Comparison of ENCODE assay signal across 18 cellular contexts in genomic region chr4:146256328-146256727, GRCh38. TPM values are rescaled to one million over a fixed set of nuclear protein-coding genes. Genes with fewer than 3 reads are reported as not detected.
DNase-seq lines count a peak whose midpoint lies in the region; ATAC-seq, FAIRE-seq and TF ChIP-seq lines count a peak whose summit lies in the region.
"Had no signal": no experiment of that assay in that cellular context is flagged by ENCODE, and none has a peak within 500 bp of the region (broad histone marks: within the 10 kb centered on the region; RNA-seq: fewer than 3 reads in every experiment).

No MANE protein-coding gene starts in this region.

- H3K79me2 ChIP-seq in astrocyte (ENCODE audit: insufficient read depth, low read length): no peaks in the 10 kb centered on the region

- no peaks in the 10 kb centered on the region for H4K20me1 ChIP-seq in astrocyte (ENCODE audit: insufficient read depth, low read length)

- H3K36me3 ChIP-seq in astrocyte (ENCODE audit: insufficient read depth, low read length): no peaks in the 10 kb centered on the region
- H3K36me3 ChIP-seq in mucosa of descending colon (ENCODE audit: low read depth): no peaks in the 10 kb centered on the region
- no peaks in the 10 kb centered on the region for H3K36me3 ChIP-seq in neuronal stem cell (replicated peaks in 1 of 2; ENCODE audit: control insufficient read depth in 2 of 2, insufficient read depth in 2 of 2, low read length in 2 of 2)

- no peak overlapping the region for H3K4me3 Mint-ChIP-seq in astrocyte (ENCODE audit: unreplicated experiment)

- DNase-seq in NCI-H748 (lab: John Stamatoyannopoulos, UW; ENCODE audit: unreplicated experiment) (peak; percentile 3), NCI-H748 treated with DMSO at 0.1 percent for 48 hours (lab: John Stamatoyannopoulos, UW) (no peak), astrocyte (ENCODE audit: low read depth) (no peak), mucosa of descending colon (no peak), neuronal stem cell (ENCODE audit: low spot score) (no peak), foreskin keratinocyte (no peak), urothelium cell line (ENCODE audit: low spot score) (no peak)
- no peak for DNase-seq in activated naive CD4-positive, alpha-beta T cell (lab: John Stamatoyannopoulos, UW)
- DNase-seq: H7; Kasumi-1; NCI-H2029; NCI-H510A treated with DMSO at 0.1 percent for 48 hours; NK-92 treated with Interleukin-12 subunit alpha and Interleukin-12 subunit beta, amount 100 ng/mL, for 24 hours; OCI-M1 had no signal

- H3K79me1 ChIP-seq in neuronal stem cell (ENCODE audit: low read depth, low read length): no peaks in the 10 kb centered on the region

- no CpG with 5 or more reads among the region's 1 CpG for WGBS in neuronal stem cell (ENCODE audit: extremely low coverage in 2 of 2, insufficient read length in 2 of 2, insufficient replicate concordance in 1 of 2), 2 donors

- H3K9ac ChIP-seq in astrocyte (ENCODE audit: low read length) (peak overlapping the region; percentile 44), neuronal stem cell (ENCODE audit: low read depth, low read length, poor library complexity) (no peak overlapping the region)

- peaks cover 16% of the 10 kb centered on the region for H3K4me1 ChIP-seq in astrocyte (ENCODE audit: insufficient read depth, low read length)
- H3K4me1 ChIP-seq in mucosa of descending colon (ENCODE audit: low read depth): no peaks in the 10 kb centered on the region
- no peaks in the 10 kb centered on the region for H3K4me1 ChIP-seq in neuronal stem cell (ENCODE audit: control insufficient read depth in 2 of 2, insufficient read depth in 1 of 2, low read depth in 1 of 2, low read length in 2 of 2)
- no peaks in the 10 kb centered on the region for H3K4me1 ChIP-seq in foreskin keratinocyte

- no peak overlapping the region for H3K4ac ChIP-seq in neuronal stem cell (ENCODE audit: low read length)

- H3K23ac ChIP-seq in neuronal stem cell (ENCODE audit: low read depth, low read length, poor library complexity): no peak overlapping the region

- H3K27me3 Mint-ChIP-seq in astrocyte (ENCODE audit: low read depth, unreplicated experiment): no peaks in the 10 kb centered on the region

- H3K27ac Mint-ChIP-seq in astrocyte (ENCODE audit: unreplicated experiment): peak overlapping the region; percentile 88

- no peaks in the 10 kb centered on the region for H3K9me3 ChIP-seq in astrocyte (ENCODE audit: insufficient read depth, low read depth, low read length)
- H3K9me3 ChIP-seq in mucosa of descending colon: no peaks in the 10 kb centered on the region
- H3K9me3 ChIP-seq in neuronal stem cell (replicated peaks in 1 of 2; ENCODE audit: control insufficient read depth in 2 of 2, insufficient read depth in 1 of 2, low read depth in 1 of 2, low read length in 2 of 2): no peaks in the 10 kb centered on the region

- no peak overlapping the region for H3K18ac ChIP-seq in neuronal stem cell (ENCODE audit: low read length)

- no peak overlapping the region for H2AFZ ChIP-seq in astrocyte (ENCODE audit: low read depth, low read length)
- H2AFZ ChIP-seq in neuronal stem cell (ENCODE audit: low read length): no peak overlapping the region

- no peak for TF ChIP-seq CTCF in astrocyte (IDR thresholded peaks at IDR 0.05; ENCODE audit: insufficient read depth, low read depth, low read length)
- no peak for TF ChIP-seq CTCF in mucosa of descending colon (IDR thresholded peaks at IDR 0.05)
- no peak for TF ChIP-seq CTCF in foreskin keratinocyte (conservative IDR thresholded peaks at IDR 0.05)

- FAIRE-seq in astrocyte (lab: Jason Lieb, UNC) (no peak), urothelium cell line (lab: Jason Lieb, UNC) (no peak)
- FAIRE-seq: GM12891 had no signal

- H4K8ac ChIP-seq in neuronal stem cell (ENCODE audit: low read depth, low read length): no peak overlapping the region

- peak overlapping the region; percentile 83 for H3K27ac ChIP-seq in astrocyte (ENCODE audit: low read depth, low read length)
- no peak overlapping the region for H3K27ac ChIP-seq in neuronal stem cell (replicated peaks; ENCODE audit: low read length)
- no peak overlapping the region for H3K27ac ChIP-seq in foreskin keratinocyte
- H3K27ac ChIP-seq: 22Rv1, C4-2B had no signal

- H3K4me1 Mint-ChIP-seq in astrocyte (ENCODE audit: low read depth, unreplicated experiment): peaks cover 20% of the 10 kb centered on the region

- H2BK5ac ChIP-seq in neuronal stem cell (ENCODE audit: low read length): no peak overlapping the region

- H4K91ac ChIP-seq in neuronal stem cell (ENCODE audit: low read depth, low read length, poor library complexity): no peak overlapping the region

- no peaks in the 10 kb centered on the region for H3K9me3 Mint-ChIP-seq in astrocyte (ENCODE audit: unreplicated experiment)

- no peak overlapping the region for H2AK5ac ChIP-seq in neuronal stem cell (ENCODE audit: low read depth, low read length)

- H3K4me3 ChIP-seq in astrocyte (ENCODE audit: insufficient read depth, low read depth, low read length) (peak overlapping the region; percentile 15), mucosa of descending colon (no peak overlapping the region), neuronal stem cell (ENCODE audit: low read length in 2 of 2) (no peak overlapping the region)

- no peak overlapping the region for H2BK12ac ChIP-seq in neuronal stem cell (ENCODE audit: low read length)

- ATAC-seq in mucosa of descending colon: peak; percentile 42
- ATAC-seq in foreskin keratinocyte: no peak

- no peak overlapping the region for H2BK15ac ChIP-seq in neuronal stem cell (ENCODE audit: low read length)

- H3K4me2 ChIP-seq in astrocyte (ENCODE audit: low read length): peak overlapping the region; percentile 66
- H3K4me2 ChIP-seq in neuronal stem cell (ENCODE audit: insufficient read depth, low read length, poor library complexity, severe bottlenecking): no peak overlapping the region

- H2BK120ac ChIP-seq in neuronal stem cell (ENCODE audit: low read depth, low read length): no peak overlapping the region

- no peak overlapping the region for H3K14ac ChIP-seq in neuronal stem cell (ENCODE audit: low read length)

- H3K27me3 ChIP-seq in astrocyte (ENCODE audit: insufficient read depth, low read length) (no peaks in the 10 kb centered on the region), neuronal stem cell (ENCODE audit: control insufficient read depth in 3 of 3, insufficient read depth in 3 of 3, low read depth in 1 of 3, low read length in 3 of 3) (no peaks in the 10 kb centered on the region), foreskin keratinocyte (no peaks in the 10 kb centered on the region)

- peaks cover 4% of the 10 kb centered on the region for H3K36me3 Mint-ChIP-seq in astrocyte (ENCODE audit: low read depth, unreplicated experiment)

- intact Hi-C loops in mucosa of descending colon (cut with DNase I, micrococcal nuclease): no loop called here

RNA-seq across cellular contexts. Expression of gene REELD1, which starts 42.0 kb away (rescaled TPM):
- total RNA-seq in astrocyte (not detected in 2 replicates), mucosa of descending colon (under 1 TPM in 2 of 3 donors, not detected in 1; 0.29 to 0.31 TPM), foreskin keratinocyte (not detected in 2 replicates)
- 0.01 TPM for polyA plus RNA-seq in neuronal stem cell (2013, experiment 1 of 2)
- not detected for polyA plus RNA-seq in neuronal stem cell (2013, experiment 2 of 2)
- not detected in 2 replicates for polyA plus RNA-seq in foreskin keratinocyte
- total RNA-seq: G401 had no signal
